12 cellular contexts compared by ENCODE assay signal in the genomic region with DNA sequence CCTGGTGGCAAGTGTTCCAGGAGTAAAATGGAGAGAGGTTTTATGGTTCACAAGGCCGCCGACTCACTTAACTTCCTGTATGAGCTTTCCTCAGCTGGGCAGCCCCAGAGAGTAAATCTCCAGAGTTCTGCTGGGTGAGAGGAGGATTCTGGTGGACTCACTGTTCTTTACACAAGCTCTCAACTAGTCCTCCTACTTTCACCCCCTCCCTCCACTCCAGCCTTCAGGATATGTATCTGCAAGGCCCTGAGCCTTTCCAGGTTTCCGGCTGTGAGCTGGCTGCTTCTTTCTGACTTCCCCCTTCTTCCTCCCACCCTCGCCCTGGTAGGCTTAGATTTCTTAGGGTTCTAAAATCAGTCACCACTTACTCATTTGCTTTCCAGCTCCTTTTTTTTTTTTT. TPM values are rescaled to one million over a fixed set of nuclear protein-coding genes. Genes with fewer than 3 reads are reported as not detected.
A peak's percentile ranks its signal among the peaks of the same experiment; 100 is the strongest.
DNase-seq lines count a peak whose midpoint lies in the region; ATAC-seq and TF ChIP-seq lines count a peak whose summit lies in the region.
"Had no signal": no experiment of that assay in that cellular context is flagged by ENCODE, and none has a peak within 500 bp of the region (broad histone marks: within the 10 kb centered on the region; RNA-seq: fewer than 3 reads in every experiment).

No MANE protein-coding gene starts in this region.

- H3K36me3 ChIP-seq in H7 (replicated peaks; ENCODE audit: control insufficient read depth, insufficient read depth, low read length) (no peaks in the 10 kb centered on the region), vagina (no peaks in the 10 kb centered on the region)

- H3K27me3 ChIP-seq in H7 (ENCODE audit: control insufficient read depth, insufficient read depth, low read length): no peaks in the 10 kb centered on the region
- H3K27me3 ChIP-seq in foreskin keratinocyte: no peaks in the 10 kb centered on the region
- H3K27me3 ChIP-seq in vagina: no peaks in the 10 kb centered on the region

- TF ChIP-seq CTCF in foreskin keratinocyte (conservative IDR thresholded peaks at IDR 0.05) (no peak), vagina (IDR thresholded peaks at IDR 0.05) (no peak)

- H3K9me3 ChIP-seq in vagina: no peaks in the 10 kb centered on the region

- peak; percentile 35 for DNase-seq in EL
- peak; percentile 37 for DNase-seq in H7
- peak; percentile 10 for DNase-seq in RPMI8226
- no peak for DNase-seq in foreskin keratinocyte
- no peak for DNase-seq in vagina (ENCODE audit: extremely low spot score in 2 of 2)
- no peak for DNase-seq in NCI-H2107 (lab: John Stamatoyannopoulos, UW)
- DNase-seq in NCI-H1417 treated with DMSO at 0.1 percent for 48 hours (lab: John Stamatoyannopoulos, UW): no peak
- DNase-seq: activated CD8-positive, alpha-beta memory T cell treated with anti-CD3 and anti-CD28 coated beads, Interleukin-2, amount 50 U/mL, for 48 hours; DMS153; effector memory CD4-positive, alpha-beta T cell; stimulated activated CD4-positive, alpha-beta T cell treated with anti-CD3 and anti-CD28 coated beads, Interleukin-1b, Interleukin-23, amount 100 ng/mL, for 48 hours had no signal

- peaks cover 27% of the 10 kb centered on the region for H3K4me1 ChIP-seq in foreskin keratinocyte
- H3K4me1 ChIP-seq in vagina: no peaks in the 10 kb centered on the region

- no peak for TF ChIP-seq POLR2A in vagina (IDR thresholded peaks at IDR 0.05)

- H3K27ac ChIP-seq in foreskin keratinocyte (no peak overlapping the region), vagina (no peak overlapping the region)

- intact Hi-C loops in vagina (cut with DNase I): no loop called here

- ATAC-seq in foreskin keratinocyte (peak; percentile 70), GM19324 (IDR thresholded peaks at IDR 0.05; ENCODE audit: low FRiP score, unreplicated experiment) (no peak)

- no peak overlapping the region for H3K4me3 ChIP-seq in H7 (ENCODE audit: insufficient read depth, low read depth, low read length)
- no peak overlapping the region for H3K4me3 ChIP-seq in vagina

RNA-seq across cellular contexts. Expression of a gene that starts 34.0 kb away (rescaled TPM):
- total RNA-seq in H7 (2014; rRNA removed; shearing (Covaris generic)): 0.52 and 1.0 TPM in 2 replicates
- 0.61 and 0.63 TPM in 2 replicates for total RNA-seq in foreskin keratinocyte
- 0.16 and 0.36 TPM in 2 replicates for polyA plus RNA-seq in foreskin keratinocyte
- total RNA-seq in vagina: 1.7 TPM

Comparison
In these comparisons a context has a peak if more than half of its experiments do, and no peak if none do; other contexts are left out.
1. DNase-seq: peak in EL (single experiment), H7 (single experiment) and RPMI8226 (single experiment); none in foreskin keratinocyte (0 of 2), vagina (0 of 2), NCI-H2107 (single experiment) and NCI-H1417 treated with DMSO at 0.1 percent for 48 hours (single experiment).